In the genomic region with DNA sequence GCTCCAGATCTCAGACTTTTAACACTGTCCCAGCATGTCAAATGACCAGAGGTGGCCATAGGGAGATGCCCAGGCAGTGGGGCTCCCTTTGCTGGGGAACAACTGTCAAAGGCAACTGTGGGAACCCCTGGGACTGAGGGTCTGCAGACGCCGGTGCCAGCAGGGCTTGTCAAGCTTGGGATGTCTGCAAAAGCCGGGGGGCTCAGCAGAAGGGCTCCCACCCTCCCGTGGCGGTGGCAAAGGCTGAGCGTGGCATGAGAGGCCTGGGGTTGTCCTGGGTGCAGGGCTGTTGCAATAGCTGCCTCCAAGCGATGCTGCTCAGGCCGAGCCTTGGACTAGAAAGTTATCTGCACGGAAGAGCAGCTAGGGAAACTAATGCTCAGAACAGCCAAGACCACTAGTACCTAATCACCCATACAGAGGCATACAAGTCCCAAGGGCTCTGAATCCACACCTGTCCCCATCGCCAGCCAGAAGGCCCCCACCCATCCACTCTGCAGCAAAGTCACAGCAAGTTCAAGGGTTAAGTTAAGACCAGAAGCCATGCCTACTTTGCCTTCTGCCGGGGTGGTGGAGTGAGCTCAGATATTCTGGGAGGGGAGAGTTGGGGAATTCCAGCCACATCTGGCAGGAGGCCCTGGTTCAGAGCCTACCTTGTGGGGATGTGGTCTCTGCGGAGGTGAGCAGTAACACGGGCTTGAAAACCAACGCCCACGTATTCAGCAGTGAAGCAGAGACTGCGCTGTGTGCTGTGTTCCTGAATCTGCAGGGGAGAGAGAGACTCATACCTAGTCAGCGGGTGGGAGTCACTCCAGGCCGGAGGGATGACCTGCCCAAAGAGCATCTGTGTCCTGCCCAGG, we compare ENCODE assay signal across 11 cellular contexts. TPM values are rescaled to one million over a fixed set of nuclear protein-coding genes. Genes with fewer than 3 reads are reported as not detected.
A peak's percentile ranks its signal among the peaks of the same experiment; 100 is the strongest.
DNase-seq lines count a peak whose midpoint lies in the region; ATAC-seq, FAIRE-seq and TF ChIP-seq lines count a peak whose summit lies in the region.
"Had no signal": no experiment of that assay in that cellular context is flagged by ENCODE, and none has a peak within 500 bp of the region (broad histone marks: within the 10 kb centered on the region; RNA-seq: fewer than 3 reads in every experiment).

No MANE protein-coding gene starts in this region.

- H3K9me3 ChIP-seq in GM12878 (replicated peaks; ENCODE audit: control insufficient read depth, insufficient read depth, low read length) = no peaks in the 10 kb centered on the region
- no peaks in the 10 kb centered on the region for H3K9me3 ChIP-seq in stomach
- H3K9me3 ChIP-seq: neutrophil had no signal

- H3K4me2 ChIP-seq in GM12878 (ENCODE audit: control insufficient read depth, insufficient read depth) = peak overlapping the region; percentile 94

- peak; percentile 95 for FAIRE-seq in GM12878 (lab: Jason Lieb, UNC)

- H3K4me1 ChIP-seq in GM12878 (ENCODE audit: control insufficient read depth, insufficient read depth, low read length) (peaks cover 65% of the 10 kb centered on the region), stomach (peaks cover 7 to 25% (median 21%) of the 10 kb centered on the region in 4 donors)

- H3K36me3 ChIP-seq in GM06990 (ENCODE audit: control insufficient read depth, insufficient read depth, low read length) (peaks cover 2% of the 10 kb centered on the region), GM12878 (ENCODE audit: control insufficient read depth in 2 of 2, insufficient read depth in 2 of 2, low read length in 1 of 2) (peaks cover 0 to 3% of the 10 kb centered on the region in 2 experiments; a peak in 2 of 4 replicates), stomach (no peaks in the 10 kb centered on the region)
- H3K36me3 ChIP-seq: neutrophil had no signal

- peak overlapping the region; percentile 63 for H3K9ac ChIP-seq in GM12878 (ENCODE audit: control insufficient read depth, insufficient read depth, low read length)

- H3K79me2 ChIP-seq in GM12878 (ENCODE audit: control insufficient read depth, insufficient read depth, low read length) = peaks cover 84% of the 10 kb centered on the region

- H3K27ac ChIP-seq in GM12878 (ENCODE audit: control insufficient read depth, insufficient read depth) (peak overlapping the region; percentile 75), stomach (no peak overlapping the region)
- H3K27ac ChIP-seq: neutrophil had no signal

- H3K4me3 ChIP-seq in GM06990 (replicated peaks; ENCODE audit: low read depth, low read length) (peak overlapping the region; percentile 34), GM12878 (peak overlapping the region; percentile 57), stomach (no peak overlapping the region)

- TF ChIP-seq EP300 in GM12878 (IDR thresholded peaks at IDR 0.05; ENCODE audit: borderline replicate concordance in 1 of 2, control insufficient read depth in 1 of 2, low read depth in 2 of 2, low read length in 2 of 2) (0 out of 4 replicates have a peak, but pooled peaks of 1 of the 2 experiments have one; percentile 52), stomach (IDR thresholded peaks at IDR 0.05) (no peak)

- RAD21 ChIA-PET in GM12878 (lab: Charles Lee; ENCODE audit: unreplicated experiment) = interaction anchor here (0.6 to 6.0 kb wide), 9 partner anchors 9 to 134 kb away, joined by 3 to 121 read pairs (median 4); partner anchors contain the start of gene PRKRIP1

- peak; percentile 36 for ATAC-seq in HG03103 (IDR thresholded peaks at IDR 0.05; ENCODE audit: low read depth, unreplicated experiment)
- peak; percentile 53 for ATAC-seq in GM12878
- no peak for ATAC-seq in GM19397 (IDR thresholded peaks at IDR 0.05; ENCODE audit: unreplicated experiment)

- peak; percentile 48; the same call in 1 of the 2 replicates for TF ChIP-seq POLR2A in GM12878 (IDR thresholded peaks at IDR 0.05; ENCODE audit: low read depth, low read length)
- TF ChIP-seq POLR2A in stomach (IDR thresholded peaks at IDR 0.05) = no peak

- TF ChIP-seq RAD21 in GM12878 (IDR thresholded peaks at IDR 0.05; ENCODE audit: insufficient read depth, low read depth, low read length) = no peak

- SMC1A ChIA-PET in GM12878 (lab: Charles Lee; ENCODE audit: uncharacterized antibody, unreplicated experiment) = interaction anchor here (1.2 to 6.8 kb wide), 8 partner anchors 12 to 133 kb away, joined by 3 to 91 read pairs (median 5); no protein-coding TSS in a partner anchor

- intact Hi-C loops in GM12878 (cut with micrococcal nuclease; ENCODE audit: unreplicated experiment) = loop anchor here (1.0 kb wide), 1 partner anchor 16 kb away; no protein-coding TSS in a partner anchor
- intact Hi-C loops in stomach (cut with DNase I; ENCODE audit: low total_unique reads) = no loop called here

- WGBS in GM12878 (ENCODE audit: insufficient coverage, insufficient replicate concordance, low lambda C conversion rate, missing lambda C conversion rate) = 0% methylated on average over 18 of the region's 18 CpGs
- WGBS in stomach, 5 donors = 68 to 74% (median 70%) methylated on average over 18 of the region's 18 CpGs

- no TSS peak for BruUV-seq in GM12878 (replicated peaks; lab: Mats Ljungman, UMichigan)

- TF ChIP-seq CTCF in GM06990 (IDR thresholded peaks at IDR 0.05; ENCODE audit: insufficient read depth, low read length, poor library complexity, severe bottlenecking) (no peak), GM12878 (IDR thresholded peaks at IDR 0.05 in 2 of 3, conservative IDR thresholded peaks at IDR 0.05 in 1 of 3; ENCODE audit: control insufficient read depth in 2 of 3, extremely low read depth in 1 of 3, insufficient read depth in 1 of 3, low read depth in 3 of 3, low read length in 3 of 3) (no peak), stomach (IDR thresholded peaks at IDR 0.05) (no peak)

- in situ Hi-C loops in GM12878 (cut with MboI) = no loop called here

- H4K20me1 ChIP-seq in GM12878 (ENCODE audit: control insufficient read depth, insufficient read depth) = no peaks in the 10 kb centered on the region; the same call in 1 of the 2 replicates

- DNase-seq in GM06990 (ENCODE audit: extremely low read depth, insufficient read length) (peak; percentile 81), GM19238 (ENCODE audit: insufficient read length, low spot score) (peak; percentile 67), GM12878 (ENCODE audit: low read depth, low spot score) (peak; percentile 90), stomach (no peak), EL (no peak), SKM-1 treated with dmso at 0.1 percent for 144 hours (lab: John Stamatoyannopoulos, UW; ENCODE audit: unreplicated experiment) (no peak)
- DNase-seq: DND-41, erythroblast had no signal

- POLR2A ChIA-PET in GM12878 (lab: Charles Lee) = interaction anchor here (0.6 to 1.6 kb wide), 4 partner anchors 11 to 135 kb away, joined by 3 to 10 read pairs (median 5); no protein-coding TSS in a partner anchor

- no peak overlapping the region for H2AFZ ChIP-seq in GM12878 (ENCODE audit: control insufficient read depth, low read depth, low read length)

- CTCF ChIA-PET in GM12878 (lab: Yijun Ruan, JAX) = interaction anchor here (0.6 to 5.7 kb wide), 7 partner anchors 14 to 1567 kb away, joined by 3 to 62 read pairs (median 3); partner anchors contain the start of gene PRKRIP1

- H3K27me3 ChIP-seq in GM06990 (replicated peaks; ENCODE audit: control insufficient read depth, insufficient read depth, low read length) (no peaks in the 10 kb centered on the region), GM12878 (replicated peaks in 1 of 2; ENCODE audit: control insufficient read depth in 2 of 2, insufficient read depth in 2 of 2, low read length in 1 of 2) (no peaks in the 10 kb centered on the region), stomach (peaks cover 0 to 29% (median 0%) of the 10 kb centered on the region in 3 donors)

TF ChIP-seq in GM12878, 131 proteins besides CTCF, POLR2A, EP300 and RAD21 (continues in another document):
- TF ChIP-seq ASH2L (IDR thresholded peaks at IDR 0.05; ENCODE audit: borderline replicate concordance, low read depth) (no peak), ETV6 (conservative IDR thresholded peaks at IDR 0.05 in 1 of 2, IDR thresholded peaks at IDR 0.05 in 1 of 2; ENCODE audit: borderline replicate concordance in 1 of 2, low read depth in 1 of 2) (no peak), SRF (IDR thresholded peaks at IDR 0.05; ENCODE audit: low read depth in 2 of 2, low read length in 2 of 2) (no peak)

RNA-seq across cellular contexts. Expression of gene SH2B2, which starts 4.6 kb away (rescaled TPM):
- 23.0 and 36.2 TPM in 2 replicates for total RNA-seq in GM12878 (2013; cell fraction: nucleolus; rRNA removed)
- total RNA-seq in GM12878 (2014; rRNA removed) (17.7 and 29.7 TPM in 2 replicates), GM12878 (2014; rRNA removed; fragmentation: Illumina TruSeq; extraction: Trizol) (6.2 and 7.4 TPM in 2 replicates), GM12878 (2021) (54.1 and 55.1 TPM in 2 replicates), stomach (10 to 100 TPM in 1 of 5 donors, 1 to 10 TPM in 2, under 1 TPM in 1, not detected in 1; 0.37 to 11.1 (median 6.5) TPM)
- 4.9 TPM for polyA plus RNA-seq in GM12878 (2011; ENCODE audit: low read depth)
- polyA plus RNA-seq in GM12878 (2011; rRNA removed) (4.4 and 6.1 TPM in 2 replicates), GM12878 (2014; fragmentation: Illumina TruSeq; extraction: Trizol) (1.2 and 6.7 TPM in 2 replicates), GM12878 (2014; fragmentation: Nextera tagmentation; extraction: Ambion mirVana) (under 1 TPM in 1 of 2 experiments, not detected in 1; 0.13 TPM), GM12878 (2014; rRNA removed) (30.6 and 37.2 TPM in 2 replicates), GM12878 (2016; fragmentation: Nextera tagmentation; extraction: Ambion mirVana) (10 to 100 TPM in 1 of 2 experiments, 1 to 10 TPM in 1; 1.4 to 24.6 TPM), stomach (1 to 10 TPM; 2.3 to 2.7 (median 2.6) TPM)
- 11.5 and 16.0 TPM in 2 replicates for polyA plus RNA-seq in GM12878 (2011; cell fraction: cytosol; rRNA removed)
- 10.7 and 19.6 TPM in 2 replicates for polyA plus RNA-seq in GM12878 (2011; cell fraction: nucleus; rRNA removed)
- 28.7 and 31.7 TPM in 2 replicates for polyA plus RNA-seq in GM12878 (2012)
- polyA minus RNA-seq in GM12878 (2011; rRNA and poly(A)+ RNA removed) = 9.5 and 10.2 TPM in 2 replicates
- polyA minus RNA-seq in GM12878 (2011; cell fraction: cytosol; rRNA and poly(A)+ RNA removed) = 9.9 and 12.2 TPM in 2 replicates
- polyA minus RNA-seq in GM12878 (2011; cell fraction: nucleus; rRNA and poly(A)+ RNA removed) = 3.9 and 7.9 TPM in 2 replicates

Comparison
In these comparisons a context has a peak if more than half of its experiments do, and no peak if none do; other contexts are left out.
1. DNase-seq: peak in GM06990 (single experiment), GM19238 (single experiment) and GM12878 (single experiment); none in stomach (single experiment), EL (single experiment) and SKM-1 treated with dmso at 0.1 percent for 144 hours (single experiment).
2. H3K4me3 ChIP-seq: peak in GM06990 (single experiment) and GM12878 (single experiment); none in stomach (0 of 4).